In genomic region chr3:44992555-44993470, GRCh38 we compare ENCODE assay signal across 8 cellular contexts. TPM values are rescaled to one million over a fixed set of nuclear protein-coding genes. Genes with fewer than 3 reads are reported as not detected.
DNase-seq lines count a peak whose midpoint lies in the region; ATAC-seq and TF ChIP-seq lines count a peak whose summit lies in the region.

No MANE protein-coding gene starts in this region.

- no peak overlapping the region for H3K4me3 ChIP-seq in left lung

- CTCF ChIA-PET in HEK293T (lab: Yijun Ruan, JAX), result interaction anchor here (0.6 to 1.0 kb wide), 4 partner anchors 8 to 245 kb away, joined by 3 to 7 read pairs (median 4); no protein-coding TSS in a partner anchor

- ATAC-seq in left lung (peak; percentile 30), GM19351 (IDR thresholded peaks at IDR 0.05; ENCODE audit: unreplicated experiment) (no peak), GM21723 (IDR thresholded peaks at IDR 0.05; ENCODE audit: unreplicated experiment) (no peak)

- in situ Hi-C loops in ACHN (cut with HindIII; ENCODE audit: low pct_ligation_motif_present, low pct_unique_long_range_greater_than_20kb, low sequenced_read_pairs), result no loop called here

- peaks cover 8 to 43% of the 10 kb centered on the region in 2 donors for H3K4me1 ChIP-seq in left lung

- DNase-seq in HEK293T (ENCODE audit: extremely low spot score) (peak; percentile 62), left lung (no peak), ACHN (no peak)
- DNase-seq in activated naive CD4-positive, alpha-beta T cell treated with anti-CD3 and anti-CD28 coated beads, Interleukin-2, amount 50 U/mL, for 16 hours, result peak; percentile 20
- no peak for DNase-seq in activated CD4-positive, CD25-positive, alpha-beta regulatory T cell (lab: John Stamatoyannopoulos, UW)

- H3K27ac ChIP-seq in C4-2B, result no peak overlapping the region
- H3K27ac ChIP-seq in left lung, result no peak overlapping the region

- no peaks in the 10 kb centered on the region for H3K9me3 ChIP-seq in left lung

- POLR2A ChIA-PET in HEK293T (lab: Yijun Ruan, JAX), result interaction anchor here (2.3 kb wide), 1 partner anchor 16 kb away, joined by 7 read pairs; the partner anchor contains the start of genes EXOSC7 and ZDHHC3

- H3K27me3 ChIP-seq in left lung, result no peaks in the 10 kb centered on the region

- intact Hi-C loops in left lung (cut with DNase I), result no loop called here

- TF ChIP-seq CTCF in C4-2B (conservative IDR thresholded peaks at IDR 0.05), result peak; percentile 74
- peak; percentile 49 to 66 for TF ChIP-seq CTCF in left lung (IDR thresholded peaks at IDR 0.05)

- H3K36me3 ChIP-seq in left lung, result peaks cover 0 to 45% of the 10 kb centered on the region in 2 donors

TF ChIP-seq in HEK293T, 16 proteins besides CTCF, POLR2A, EP300 and RAD21:
- TF ChIP-seq ELF4 (IDR thresholded peaks at IDR 0.05) (no peak), NFRKB (IDR thresholded peaks at IDR 0.05) (no peak)

RNA-seq across cellular contexts. Expression of gene EXOSC7, which starts 16.8 kb away (rescaled TPM):
- 10 to 100 TPM; 33.2 to 34.8 TPM for total RNA-seq in left lung

RNA-seq across cellular contexts. Expression of gene ZDHHC3, which starts 16.8 kb away (rescaled TPM):
- total RNA-seq in left lung, result 100 to 1,000 TPM in 1 of 2 donors, 10 to 100 TPM in 1; 86.8 to 129 TPM

RNA-seq across cellular contexts. Expression of gene CLEC3B, which starts 33.3 kb away (rescaled TPM):
- total RNA-seq in left lung, result 100 to 1,000 TPM in 1 of 2 donors, 10 to 100 TPM in 1; 74.0 to 102 TPM

Comparison
In these comparisons a context has a peak if more than half of its experiments do, and no peak if none do; other contexts are left out.
1. DNase-seq: peak in HEK293T (single experiment) and activated naive CD4-positive, alpha-beta T cell treated with anti-CD3 and anti-CD28 coated beads, Interleukin-2, amount 50 U/mL, for 16 hours (single experiment); none in left lung (0 of 2), activated CD4-positive, CD25-positive, alpha-beta regulatory T cell (0 of 4) and ACHN (single experiment).